ENCODE assay signal across 1 cellular context in the genomic region with DNA sequence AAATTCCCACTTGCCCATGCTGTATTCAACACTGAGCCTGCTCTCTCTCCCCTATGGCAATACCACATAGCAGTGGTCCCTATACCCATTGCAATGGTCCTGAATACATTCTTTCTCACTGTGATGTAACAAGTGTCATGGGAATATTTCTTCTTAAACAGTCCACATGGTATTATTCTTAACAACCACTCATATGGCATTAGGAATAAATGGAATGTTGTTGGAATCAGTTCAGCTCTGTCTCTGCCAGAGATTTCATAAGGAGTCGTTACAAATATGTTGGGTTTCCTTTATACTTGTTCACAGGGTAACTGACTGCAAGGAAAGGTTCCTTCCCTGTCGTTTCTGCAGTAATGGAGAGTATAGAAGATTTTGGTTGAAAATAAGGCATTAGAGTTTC.
A peak's percentile ranks its signal among the peaks of the same experiment; 100 is the strongest.
TF ChIP-seq lines count a peak whose summit lies in the region.

No MANE protein-coding gene starts in this region.

TF ChIP-seq in SK-N-SH, 30 proteins besides CTCF, POLR2A, EP300 and RAD21 (continued from another document):
- TF ChIP-seq POLR2AphosphoS5 (IDR thresholded peaks at IDR 0.05; ENCODE audit: low read depth, low read length) (no peak), NRF1 (IDR thresholded peaks at IDR 0.05; ENCODE audit: low read depth, low read length) (no peak), TCF12 (IDR thresholded peaks at IDR 0.05) (peak; percentile 42)
- TF ChIP-seq, protein P1, sequence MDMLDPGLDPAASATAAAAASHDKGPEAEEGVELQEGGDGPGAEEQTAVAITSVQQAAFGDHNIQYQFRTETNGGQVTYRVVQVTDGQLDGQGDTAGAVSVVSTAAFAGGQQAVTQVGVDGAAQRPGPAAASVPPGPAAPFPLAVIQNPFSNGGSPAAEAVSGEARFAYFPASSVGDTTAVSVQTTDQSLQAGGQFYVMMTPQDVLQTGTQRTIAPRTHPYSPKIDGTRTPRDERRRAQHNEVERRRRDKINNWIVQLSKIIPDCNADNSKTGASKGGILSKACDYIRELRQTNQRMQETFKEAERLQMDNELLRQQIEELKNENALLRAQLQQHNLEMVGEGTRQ (IDR thresholded peaks at IDR 0.05; ENCODE audit: borderline replicate concordance, low read depth, low read length), result no peak
- TF ChIP-seq, protein P2, sequence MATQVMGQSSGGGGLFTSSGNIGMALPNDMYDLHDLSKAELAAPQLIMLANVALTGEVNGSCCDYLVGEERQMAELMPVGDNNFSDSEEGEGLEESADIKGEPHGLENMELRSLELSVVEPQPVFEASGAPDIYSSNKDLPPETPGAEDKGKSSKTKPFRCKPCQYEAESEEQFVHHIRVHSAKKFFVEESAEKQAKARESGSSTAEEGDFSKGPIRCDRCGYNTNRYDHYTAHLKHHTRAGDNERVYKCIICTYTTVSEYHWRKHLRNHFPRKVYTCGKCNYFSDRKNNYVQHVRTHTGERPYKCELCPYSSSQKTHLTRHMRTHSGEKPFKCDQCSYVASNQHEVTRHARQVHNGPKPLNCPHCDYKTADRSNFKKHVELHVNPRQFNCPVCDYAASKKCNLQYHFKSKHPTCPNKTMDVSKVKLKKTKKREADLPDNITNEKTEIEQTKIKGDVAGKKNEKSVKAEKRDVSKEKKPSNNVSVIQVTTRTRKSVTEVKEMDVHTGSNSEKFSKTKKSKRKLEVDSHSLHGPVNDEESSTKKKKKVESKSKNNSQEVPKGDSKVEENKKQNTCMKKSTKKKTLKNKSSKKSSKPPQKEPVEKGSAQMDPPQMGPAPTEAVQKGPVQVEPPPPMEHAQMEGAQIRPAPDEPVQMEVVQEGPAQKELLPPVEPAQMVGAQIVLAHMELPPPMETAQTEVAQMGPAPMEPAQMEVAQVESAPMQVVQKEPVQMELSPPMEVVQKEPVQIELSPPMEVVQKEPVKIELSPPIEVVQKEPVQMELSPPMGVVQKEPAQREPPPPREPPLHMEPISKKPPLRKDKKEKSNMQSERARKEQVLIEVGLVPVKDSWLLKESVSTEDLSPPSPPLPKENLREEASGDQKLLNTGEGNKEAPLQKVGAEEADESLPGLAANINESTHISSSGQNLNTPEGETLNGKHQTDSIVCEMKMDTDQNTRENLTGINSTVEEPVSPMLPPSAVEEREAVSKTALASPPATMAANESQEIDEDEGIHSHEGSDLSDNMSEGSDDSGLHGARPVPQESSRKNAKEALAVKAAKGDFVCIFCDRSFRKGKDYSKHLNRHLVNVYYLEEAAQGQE (IDR thresholded peaks at IDR 0.05; ENCODE audit: low read depth, low read length), result no peak
